Comparison of ENCODE assay signal across 7 cellular contexts in the genomic region with DNA sequence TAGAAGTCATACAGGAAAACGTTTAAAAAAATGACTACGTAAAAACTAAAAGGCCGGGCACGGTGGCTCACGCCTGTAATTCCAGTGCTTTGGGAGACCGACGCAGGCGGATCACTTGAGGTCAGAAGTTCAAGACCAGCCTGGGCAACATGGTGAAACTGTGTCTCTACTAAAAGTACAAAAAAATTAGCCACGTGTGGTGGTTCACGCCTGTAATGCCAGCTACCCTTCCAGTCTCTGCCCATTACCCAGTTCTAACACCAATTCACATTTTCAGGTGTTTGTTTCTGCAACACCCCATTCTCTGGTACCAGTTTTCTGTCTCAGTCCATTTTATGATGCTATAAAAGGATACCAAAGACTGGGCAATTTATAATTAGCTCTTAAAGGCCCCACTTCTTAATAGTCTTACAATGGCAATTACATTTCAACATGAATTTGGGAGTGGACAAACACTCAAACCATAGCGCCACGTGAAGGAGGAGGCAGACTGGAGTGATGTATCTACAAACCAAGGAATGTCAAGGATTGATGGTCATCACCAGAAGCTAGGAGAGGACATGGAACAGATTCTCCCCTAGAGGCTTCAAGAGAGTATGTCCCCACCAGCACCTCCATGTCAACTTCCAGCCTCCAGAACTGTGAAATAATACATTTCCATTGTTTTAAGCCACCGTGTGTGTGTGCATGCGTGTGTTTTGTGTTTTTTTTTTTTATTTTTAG. TPM values are rescaled to one million over a fixed set of nuclear protein-coding genes. Genes with fewer than 3 reads are reported as not detected.
A peak's percentile ranks its signal among the peaks of the same experiment; 100 is the strongest.
DNase-seq lines count a peak whose midpoint lies in the region; ATAC-seq and TF ChIP-seq lines count a peak whose summit lies in the region.

No MANE protein-coding gene starts in this region.

- no peak for TF ChIP-seq EP300 in esophagus muscularis mucosa (IDR thresholded peaks at IDR 0.05)

- in situ Hi-C loops in HAP-1 (cut with MboI; ENCODE audit: low sequenced_read_pairs) = no loop called here

- H3K4me3 ChIP-seq in HAP-1 = peak overlapping the region; percentile 59
- peak overlapping the region; percentile 41 for H3K4me3 ChIP-seq in RWPE2 (ENCODE audit: severe bottlenecking)
- H3K4me3 ChIP-seq in esophagus muscularis mucosa = peak overlapping the region; percentile 72 to 76 (median 72)
- peak overlapping the region; percentile 63 for H3K4me3 ChIP-seq in skeletal muscle cell (ENCODE audit: low read depth, low read length)

- peaks cover 5% of the 10 kb centered on the region; the same call in 1 of the 2 replicates for H3K4me1 ChIP-seq in HAP-1
- peaks cover 3% of the 10 kb centered on the region for H3K4me1 ChIP-seq in RWPE2 (ENCODE audit: insufficient read depth, poor library complexity, severe bottlenecking)
- H3K4me1 ChIP-seq in esophagus muscularis mucosa = peaks cover 7 to 21% (median 19%) of the 10 kb centered on the region in 4 donors

- intact Hi-C loops in esophagus muscularis mucosa (cut with DNase I) = no loop called here

- no peak for TF ChIP-seq POLR2A in esophagus muscularis mucosa (IDR thresholded peaks at IDR 0.05; ENCODE audit: low read depth)

- WGBS in esophagus muscularis mucosa = 75% methylated on average over 14 of the region's 14 CpGs

- no peak for TF ChIP-seq CTCF in RWPE2 (IDR thresholded peaks at IDR 0.05; ENCODE audit: poor library complexity, severe bottlenecking)
- TF ChIP-seq CTCF in esophagus muscularis mucosa (IDR thresholded peaks at IDR 0.05) = no peak

- H3K36me3 ChIP-seq in HAP-1 (replicated peaks) (peaks cover 10% of the 10 kb centered on the region), RWPE2 (ENCODE audit: low read depth) (peaks cover 26% of the 10 kb centered on the region), esophagus muscularis mucosa (peaks cover 9 to 21% (median 14%) of the 10 kb centered on the region in 4 donors)

- peak overlapping the region; percentile 61 for H3K27ac ChIP-seq in RWPE2 (ENCODE audit: poor library complexity, severe bottlenecking)
- peak overlapping the region; percentile 75 to 85 (median 82) for H3K27ac ChIP-seq in esophagus muscularis mucosa (replicated peaks in 1 of 4)

- no peak for ATAC-seq in RWPE2 (ENCODE audit: low read depth)
- ATAC-seq in GM21515 (IDR thresholded peaks at IDR 0.05; ENCODE audit: unreplicated experiment) = no peak

- H3K9me3 ChIP-seq in HAP-1 (no peaks in the 10 kb centered on the region), RWPE2 (ENCODE audit: severe bottlenecking) (no peaks in the 10 kb centered on the region), esophagus muscularis mucosa (no peaks in the 10 kb centered on the region)

- no peaks in the 10 kb centered on the region for H3K27me3 ChIP-seq in HAP-1 (ENCODE audit: low read depth)
- H3K27me3 ChIP-seq in RWPE2 (ENCODE audit: insufficient read depth, poor library complexity, severe bottlenecking) = no peaks in the 10 kb centered on the region
- H3K27me3 ChIP-seq in esophagus muscularis mucosa = no peaks in the 10 kb centered on the region

- DNase-seq in HAP-1 (ENCODE audit: low spot score in 2 of 2) = no peak
- DNase-seq in RWPE2 (ENCODE audit: low spot score) = no peak
- DNase-seq in esophagus muscularis mucosa (ENCODE audit: extremely low spot score) = no peak
- no peak for DNase-seq in skeletal muscle cell (ENCODE audit: low read depth)
- no peak for DNase-seq in DMS153 treated with DMSO at 0.1 percent for 48 hours (lab: John Stamatoyannopoulos, UW; ENCODE audit: unreplicated experiment)
- no peak for DNase-seq in hippocampal formation (lab: John Stamatoyannopoulos, UW)

RNA-seq across cellular contexts. Expression of a gene that starts 0.8 kb away (rescaled TPM):
- 10 to 100 TPM in 1 of 4 donors, 1 to 10 TPM in 3; 9.1 to 11.6 (median 9.5) TPM for total RNA-seq in esophagus muscularis mucosa

RNA-seq across cellular contexts. Expression of a gene that starts 7.2 kb away (rescaled TPM):
- total RNA-seq in esophagus muscularis mucosa = 10 to 100 TPM; 68.1 to 92.1 (median 86.3) TPM
